ENCODE assay signal across 1 cellular context in the genomic region with DNA sequence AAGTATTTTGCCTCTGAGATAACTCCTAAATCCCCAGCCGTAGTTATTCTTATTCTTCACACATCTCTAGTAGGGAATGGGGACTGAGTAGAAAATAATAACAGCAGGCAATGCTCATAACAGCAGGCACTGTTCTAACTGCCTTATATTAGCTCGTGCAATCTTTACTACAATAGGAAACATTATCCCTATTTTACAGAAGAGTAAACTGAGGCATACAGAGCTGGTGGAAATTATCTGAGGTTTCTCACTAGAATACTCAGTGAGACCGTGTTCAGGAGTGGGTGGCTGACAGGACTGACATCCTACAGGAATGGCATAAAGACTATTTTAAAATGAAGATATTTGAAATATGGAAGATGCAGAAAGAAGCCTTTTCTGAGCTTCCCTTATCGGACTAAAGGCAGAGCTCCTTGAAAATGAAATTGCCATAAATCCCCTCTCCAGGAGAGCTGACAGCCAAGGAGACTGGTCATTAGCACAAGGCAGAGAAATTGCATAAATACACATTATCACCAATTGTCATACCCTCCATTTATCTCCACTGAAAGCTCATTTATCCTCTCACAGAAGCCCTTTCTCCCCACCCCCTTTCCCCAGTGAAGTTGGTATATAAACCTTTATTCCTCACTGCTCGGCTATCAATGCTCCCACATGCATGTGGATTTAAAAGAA.
TF ChIP-seq lines count a peak whose summit lies in the region.

No MANE protein-coding gene starts in this region.

TF ChIP-seq in K562, 482 proteins besides CTCF, POLR2A, EP300 and RAD21 (continued from another document and continues in another):
- TF ChIP-seq ZNF12 (CRISPR knock-in tag; IDR thresholded peaks at IDR 0.05) (no peak), RB1 (IDR thresholded peaks at IDR 0.05; ENCODE audit: low read depth) (no peak), SMARCC2 (IDR thresholded peaks at IDR 0.05; ENCODE audit: low read depth) (0 out of 2 replicates have a peak, but pooled peaks have one; percentile 60), ATF7 (IDR thresholded peaks at IDR 0.05) (0 out of 2 replicates have a peak, but pooled peaks have one; percentile 11), CEBPB (tag; IDR thresholded peaks at IDR 0.05) (peak; percentile 82), HNRNPL (IDR thresholded peaks at IDR 0.05; ENCODE audit: low read depth, low read length) (no peak), NELFE (IDR thresholded peaks at IDR 0.05; ENCODE audit: insufficient read depth, insufficient read length) (no peak), CBFA2T3 (IDR thresholded peaks at IDR 0.05) (peak; percentile 95), TEAD2 (tag; IDR thresholded peaks at IDR 0.05) (no peak), SMARCA4 (IDR thresholded peaks at IDR 0.05) (peak; percentile 89), ZNF780A (CRISPR knock-in tag; IDR thresholded peaks at IDR 0.05) (no peak), ZKSCAN8 (CRISPR knock-in tag; IDR thresholded peaks at IDR 0.05) (no peak), DDX20 (tag; IDR thresholded peaks at IDR 0.05; ENCODE audit: low read depth) (no peak), ADNP (tag; IDR thresholded peaks at IDR 0.05) (peak; percentile 94), TAL1 (IDR thresholded peaks at IDR 0.05) (peak; percentile 85), POLR3A (IDR thresholded peaks at IDR 0.05; ENCODE audit: borderline replicate concordance, extremely low read depth, insufficient read depth, insufficient read length) (no peak), SAFB2 (IDR thresholded peaks at IDR 0.05; ENCODE audit: borderline replicate concordance, low read depth, low read length, severe bottlenecking) (no peak), CBX8 (IDR thresholded peaks at IDR 0.05; ENCODE audit: borderline replicate concordance, extremely low read depth, low read depth, low read length, poor library complexity, severe bottlenecking) (no peak), ETV6 (IDR thresholded peaks at IDR 0.05; ENCODE audit: borderline replicate concordance in 1 of 2, low read depth in 2 of 2, low read length in 1 of 2) (peak in 1 of 2 experiments; percentile 60; a peak in 1 of 4 replicates), ETV6 (CRISPR knock-in tag; IDR thresholded peaks at IDR 0.05; ENCODE audit: borderline replicate concordance) (no peak), PML (IDR thresholded peaks at IDR 0.05; ENCODE audit: low read length) (peak; percentile 66), DACH1 (IDR thresholded peaks at IDR 0.05; ENCODE audit: partially characterized antibody) (peak; percentile 70), HNRNPLL (IDR thresholded peaks at IDR 0.05; ENCODE audit: low read depth, low read length, poor library complexity, severe bottlenecking) (no peak)
- TF ChIP-seq, protein P1, sequence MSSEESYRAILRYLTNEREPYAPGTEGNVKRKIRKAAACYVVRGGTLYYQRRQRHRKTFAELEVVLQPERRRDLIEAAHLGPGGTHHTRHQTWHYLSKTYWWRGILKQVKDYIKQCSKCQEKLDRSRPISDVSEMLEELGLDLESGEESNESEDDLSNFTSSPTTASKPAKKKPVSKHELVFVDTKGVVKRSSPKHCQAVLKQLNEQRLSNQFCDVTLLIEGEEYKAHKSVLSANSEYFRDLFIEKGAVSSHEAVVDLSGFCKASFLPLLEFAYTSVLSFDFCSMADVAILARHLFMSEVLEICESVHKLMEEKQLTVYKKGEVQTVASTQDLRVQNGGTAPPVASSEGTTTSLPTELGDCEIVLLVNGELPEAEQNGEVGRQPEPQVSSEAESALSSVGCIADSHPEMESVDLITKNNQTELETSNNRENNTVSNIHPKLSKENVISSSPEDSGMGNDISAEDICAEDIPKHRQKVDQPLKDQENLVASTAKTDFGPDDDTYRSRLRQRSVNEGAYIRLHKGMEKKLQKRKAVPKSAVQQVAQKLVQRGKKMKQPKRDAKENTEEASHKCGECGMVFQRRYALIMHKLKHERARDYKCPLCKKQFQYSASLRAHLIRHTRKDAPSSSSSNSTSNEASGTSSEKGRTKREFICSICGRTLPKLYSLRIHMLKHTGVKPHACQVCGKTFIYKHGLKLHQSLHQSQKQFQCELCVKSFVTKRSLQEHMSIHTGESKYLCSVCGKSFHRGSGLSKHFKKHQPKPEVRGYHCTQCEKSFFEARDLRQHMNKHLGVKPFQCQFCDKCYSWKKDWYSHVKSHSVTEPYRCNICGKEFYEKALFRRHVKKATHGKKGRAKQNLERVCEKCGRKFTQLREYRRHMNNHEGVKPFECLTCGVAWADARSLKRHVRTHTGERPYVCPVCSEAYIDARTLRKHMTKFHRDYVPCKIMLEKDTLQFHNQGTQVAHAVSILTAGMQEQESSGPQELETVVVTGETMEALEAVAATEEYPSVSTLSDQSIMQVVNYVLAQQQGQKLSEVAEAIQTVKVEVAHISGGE (CRISPR knock-in tag; IDR thresholded peaks at IDR 0.05), result peak in 1 of 3 experiments; percentile 35; a peak in 1 of 6 replicates
- TF ChIP-seq, protein P2, sequence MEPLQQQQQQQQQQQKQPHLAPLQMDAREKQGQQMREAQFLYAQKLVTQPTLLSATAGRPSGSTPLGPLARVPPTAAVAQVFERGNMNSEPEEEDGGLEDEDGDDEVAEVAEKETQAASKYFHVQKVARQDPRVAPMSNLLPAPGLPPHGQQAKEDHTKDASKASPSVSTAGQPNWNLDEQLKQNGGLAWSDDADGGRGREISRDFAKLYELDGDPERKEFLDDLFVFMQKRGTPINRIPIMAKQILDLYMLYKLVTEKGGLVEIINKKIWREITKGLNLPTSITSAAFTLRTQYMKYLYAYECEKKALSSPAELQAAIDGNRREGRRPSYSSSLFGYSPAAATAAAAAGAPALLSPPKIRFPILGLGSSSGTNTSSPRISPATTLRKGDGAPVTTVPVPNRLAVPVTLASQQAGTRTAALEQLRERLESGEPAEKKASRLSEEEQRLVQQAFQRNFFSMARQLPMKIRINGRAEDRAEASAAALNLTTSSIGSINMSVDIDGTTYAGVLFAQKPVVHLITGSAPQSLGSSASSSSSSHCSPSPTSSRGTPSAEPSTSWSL (CRISPR knock-in tag; IDR thresholded peaks at IDR 0.05; ENCODE audit: borderline replicate concordance), result no peak
- TF ChIP-seq, protein P3, sequence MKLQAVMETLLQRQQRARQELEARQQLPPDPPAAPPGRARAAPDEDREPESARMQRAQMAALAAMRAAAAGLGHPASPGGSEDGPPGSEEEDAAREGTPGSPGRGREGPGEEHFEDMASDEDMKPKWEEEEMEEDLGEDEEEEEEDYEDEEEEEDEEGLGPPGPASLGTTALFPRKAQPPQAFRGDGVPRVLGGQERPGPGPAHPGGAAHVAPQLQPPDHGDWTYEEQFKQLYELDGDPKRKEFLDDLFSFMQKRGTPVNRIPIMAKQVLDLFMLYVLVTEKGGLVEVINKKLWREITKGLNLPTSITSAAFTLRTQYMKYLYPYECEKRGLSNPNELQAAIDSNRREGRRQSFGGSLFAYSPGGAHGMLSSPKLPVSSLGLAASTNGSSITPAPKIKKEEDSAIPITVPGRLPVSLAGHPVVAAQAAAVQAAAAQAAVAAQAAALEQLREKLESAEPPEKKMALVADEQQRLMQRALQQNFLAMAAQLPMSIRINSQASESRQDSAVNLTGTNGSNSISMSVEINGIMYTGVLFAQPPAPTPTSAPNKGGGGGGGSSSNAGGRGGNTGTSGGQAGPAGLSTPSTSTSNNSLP (IDR thresholded peaks at IDR 0.05; ENCODE audit: borderline replicate concordance, low read depth, low read length), result peak; percentile 61; the same call in 1 of the 2 replicates
- TF ChIP-seq, protein P4, sequence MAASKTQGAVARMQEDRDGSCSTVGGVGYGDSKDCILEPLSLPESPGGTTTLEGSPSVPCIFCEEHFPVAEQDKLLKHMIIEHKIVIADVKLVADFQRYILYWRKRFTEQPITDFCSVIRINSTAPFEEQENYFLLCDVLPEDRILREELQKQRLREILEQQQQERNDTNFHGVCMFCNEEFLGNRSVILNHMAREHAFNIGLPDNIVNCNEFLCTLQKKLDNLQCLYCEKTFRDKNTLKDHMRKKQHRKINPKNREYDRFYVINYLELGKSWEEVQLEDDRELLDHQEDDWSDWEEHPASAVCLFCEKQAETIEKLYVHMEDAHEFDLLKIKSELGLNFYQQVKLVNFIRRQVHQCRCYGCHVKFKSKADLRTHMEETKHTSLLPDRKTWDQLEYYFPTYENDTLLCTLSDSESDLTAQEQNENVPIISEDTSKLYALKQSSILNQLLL (CRISPR knock-in tag; IDR thresholded peaks at IDR 0.05; ENCODE audit: borderline replicate concordance), result no peak
- TF ChIP-seq, protein P5, sequence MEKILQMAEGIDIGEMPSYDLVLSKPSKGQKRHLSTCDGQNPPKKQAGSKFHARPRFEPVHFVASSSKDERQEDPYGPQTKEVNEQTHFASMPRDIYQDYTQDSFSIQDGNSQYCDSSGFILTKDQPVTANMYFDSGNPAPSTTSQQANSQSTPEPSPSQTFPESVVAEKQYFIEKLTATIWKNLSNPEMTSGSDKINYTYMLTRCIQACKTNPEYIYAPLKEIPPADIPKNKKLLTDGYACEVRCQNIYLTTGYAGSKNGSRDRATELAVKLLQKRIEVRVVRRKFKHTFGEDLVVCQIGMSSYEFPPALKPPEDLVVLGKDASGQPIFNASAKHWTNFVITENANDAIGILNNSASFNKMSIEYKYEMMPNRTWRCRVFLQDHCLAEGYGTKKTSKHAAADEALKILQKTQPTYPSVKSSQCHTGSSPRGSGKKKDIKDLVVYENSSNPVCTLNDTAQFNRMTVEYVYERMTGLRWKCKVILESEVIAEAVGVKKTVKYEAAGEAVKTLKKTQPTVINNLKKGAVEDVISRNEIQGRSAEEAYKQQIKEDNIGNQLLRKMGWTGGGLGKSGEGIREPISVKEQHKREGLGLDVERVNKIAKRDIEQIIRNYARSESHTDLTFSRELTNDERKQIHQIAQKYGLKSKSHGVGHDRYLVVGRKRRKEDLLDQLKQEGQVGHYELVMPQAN (IDR thresholded peaks at IDR 0.05; ENCODE audit: borderline replicate concordance), result 0 out of 2 replicates have a peak, but pooled peaks have one; percentile 14
- TF ChIP-seq, protein P6, sequence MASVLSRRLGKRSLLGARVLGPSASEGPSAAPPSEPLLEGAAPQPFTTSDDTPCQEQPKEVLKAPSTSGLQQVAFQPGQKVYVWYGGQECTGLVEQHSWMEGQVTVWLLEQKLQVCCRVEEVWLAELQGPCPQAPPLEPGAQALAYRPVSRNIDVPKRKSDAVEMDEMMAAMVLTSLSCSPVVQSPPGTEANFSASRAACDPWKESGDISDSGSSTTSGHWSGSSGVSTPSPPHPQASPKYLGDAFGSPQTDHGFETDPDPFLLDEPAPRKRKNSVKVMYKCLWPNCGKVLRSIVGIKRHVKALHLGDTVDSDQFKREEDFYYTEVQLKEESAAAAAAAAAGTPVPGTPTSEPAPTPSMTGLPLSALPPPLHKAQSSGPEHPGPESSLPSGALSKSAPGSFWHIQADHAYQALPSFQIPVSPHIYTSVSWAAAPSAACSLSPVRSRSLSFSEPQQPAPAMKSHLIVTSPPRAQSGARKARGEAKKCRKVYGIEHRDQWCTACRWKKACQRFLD (CRISPR knock-in tag; IDR thresholded peaks at IDR 0.05), result peak; percentile 54; the same call in 1 of the 2 replicates
- TF ChIP-seq, protein P7, sequence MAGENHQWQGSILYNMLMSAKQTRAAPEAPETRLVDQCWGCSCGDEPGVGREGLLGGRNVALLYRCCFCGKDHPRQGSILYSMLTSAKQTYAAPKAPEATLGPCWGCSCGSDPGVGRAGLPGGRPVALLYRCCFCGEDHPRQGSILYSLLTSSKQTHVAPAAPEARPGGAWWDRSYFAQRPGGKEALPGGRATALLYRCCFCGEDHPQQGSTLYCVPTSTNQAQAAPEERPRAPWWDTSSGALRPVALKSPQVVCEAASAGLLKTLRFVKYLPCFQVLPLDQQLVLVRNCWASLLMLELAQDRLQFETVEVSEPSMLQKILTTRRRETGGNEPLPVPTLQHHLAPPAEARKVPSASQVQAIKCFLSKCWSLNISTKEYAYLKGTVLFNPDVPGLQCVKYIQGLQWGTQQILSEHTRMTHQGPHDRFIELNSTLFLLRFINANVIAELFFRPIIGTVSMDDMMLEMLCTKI (IDR thresholded peaks at IDR 0.05; ENCODE audit: partially characterized antibody), result no peak
- TF ChIP-seq, protein P8, sequence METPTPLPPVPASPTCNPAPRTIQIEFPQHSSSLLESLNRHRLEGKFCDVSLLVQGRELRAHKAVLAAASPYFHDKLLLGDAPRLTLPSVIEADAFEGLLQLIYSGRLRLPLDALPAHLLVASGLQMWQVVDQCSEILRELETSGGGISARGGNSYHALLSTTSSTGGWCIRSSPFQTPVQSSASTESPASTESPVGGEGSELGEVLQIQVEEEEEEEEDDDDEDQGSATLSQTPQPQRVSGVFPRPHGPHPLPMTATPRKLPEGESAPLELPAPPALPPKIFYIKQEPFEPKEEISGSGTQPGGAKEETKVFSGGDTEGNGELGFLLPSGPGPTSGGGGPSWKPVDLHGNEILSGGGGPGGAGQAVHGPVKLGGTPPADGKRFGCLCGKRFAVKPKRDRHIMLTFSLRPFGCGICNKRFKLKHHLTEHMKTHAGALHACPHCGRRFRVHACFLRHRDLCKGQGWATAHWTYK (CRISPR knock-in tag; IDR thresholded peaks at IDR 0.05), result 0 out of 2 replicates have a peak, but pooled peaks have one; percentile 8
- TF ChIP-seq, protein P9, sequence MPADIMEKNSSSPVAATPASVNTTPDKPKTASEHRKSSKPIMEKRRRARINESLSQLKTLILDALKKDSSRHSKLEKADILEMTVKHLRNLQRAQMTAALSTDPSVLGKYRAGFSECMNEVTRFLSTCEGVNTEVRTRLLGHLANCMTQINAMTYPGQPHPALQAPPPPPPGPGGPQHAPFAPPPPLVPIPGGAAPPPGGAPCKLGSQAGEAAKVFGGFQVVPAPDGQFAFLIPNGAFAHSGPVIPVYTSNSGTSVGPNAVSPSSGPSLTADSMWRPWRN (IDR thresholded peaks at IDR 0.05; ENCODE audit: low read depth), result 0 out of 2 replicates have a peak, but pooled peaks have one; percentile 25
- TF ChIP-seq, protein P10, sequence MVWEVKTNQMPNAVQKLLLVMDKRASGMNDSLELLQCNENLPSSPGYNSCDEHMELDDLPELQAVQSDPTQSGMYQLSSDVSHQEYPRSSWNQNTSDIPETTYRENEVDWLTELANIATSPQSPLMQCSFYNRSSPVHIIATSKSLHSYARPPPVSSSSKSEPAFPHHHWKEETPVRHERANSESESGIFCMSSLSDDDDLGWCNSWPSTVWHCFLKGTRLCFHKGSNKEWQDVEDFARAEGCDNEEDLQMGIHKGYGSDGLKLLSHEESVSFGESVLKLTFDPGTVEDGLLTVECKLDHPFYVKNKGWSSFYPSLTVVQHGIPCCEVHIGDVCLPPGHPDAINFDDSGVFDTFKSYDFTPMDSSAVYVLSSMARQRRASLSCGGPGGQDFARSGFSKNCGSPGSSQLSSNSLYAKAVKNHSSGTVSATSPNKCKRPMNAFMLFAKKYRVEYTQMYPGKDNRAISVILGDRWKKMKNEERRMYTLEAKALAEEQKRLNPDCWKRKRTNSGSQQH (CRISPR knock-in tag; IDR thresholded peaks at IDR 0.05), result 0 out of 2 replicates have a peak, but pooled peaks have one; percentile 15
- TF ChIP-seq, protein P11, sequence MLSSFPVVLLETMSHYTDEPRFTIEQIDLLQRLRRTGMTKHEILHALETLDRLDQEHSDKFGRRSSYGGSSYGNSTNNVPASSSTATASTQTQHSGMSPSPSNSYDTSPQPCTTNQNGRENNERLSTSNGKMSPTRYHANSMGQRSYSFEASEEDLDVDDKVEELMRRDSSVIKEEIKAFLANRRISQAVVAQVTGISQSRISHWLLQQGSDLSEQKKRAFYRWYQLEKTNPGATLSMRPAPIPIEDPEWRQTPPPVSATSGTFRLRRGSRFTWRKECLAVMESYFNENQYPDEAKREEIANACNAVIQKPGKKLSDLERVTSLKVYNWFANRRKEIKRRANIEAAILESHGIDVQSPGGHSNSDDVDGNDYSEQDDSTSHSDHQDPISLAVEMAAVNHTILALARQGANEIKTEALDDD (IDR thresholded peaks at IDR 0.05), result peak; percentile 58
